Comparison of ENCODE assay signal across 20 cellular contexts in genomic region chr20:61923371-61924166, GRCh38.
"Had no signal": no experiment of that assay in that cellular context is flagged by ENCODE, and none has a peak within 500 bp of the region (broad histone marks: within the 10 kb centered on the region; RNA-seq: fewer than 3 reads in every experiment).

No MANE protein-coding gene starts in this region.

- H3K36me3 ChIP-seq: gastroesophageal sphincter, heart right ventricle, tibial artery, uterus had no signal

- H3K27ac ChIP-seq: coronary artery, gastroesophageal sphincter, heart right ventricle, tibial artery, uterus had no signal

- H3K9me3 ChIP-seq: gastroesophageal sphincter, uterus had no signal

- DNase-seq: activated CD4-positive, alpha-beta memory T cell treated with anti-CD3 and anti-CD28 coated beads, Interleukin-2, amount 10 ng/mL, durations not matched to agents 7 days and 5 days; activated CD4-positive, alpha-beta T cell treated with anti-CD3 and anti-CD28 coated beads for 36 hours; activated CD8-positive, alpha-beta memory T cell treated with anti-CD3 and anti-CD28 coated beads, Interleukin-2, amount 10 ng/mL, durations not matched to agents 7 days and 5 days; activated naive CD4-positive, alpha-beta T cell treated with Interleukin-2 at 50 U/mL for 16 hours; activated naive CD8-positive, alpha-beta T cell treated with anti-CD3 and anti-CD28 coated beads, Interleukin-2, amount 50 U/mL, for 24 hours; anterior cingulate cortex; kidney glomerular epithelial cell; nucleus accumbens; retina; stimulated activated CD4-positive, alpha-beta T cell treated with anti-CD3 and anti-CD28 coated beads, Interleukin-2, amount 100 ng/mL, for 24 hours; stimulated activated naive CD8-positive, alpha-beta T cell treated with anti-CD3 and anti-CD28 coated beads, Interleukin-15, Interleukin-2, amounts not matched to agents 100 U/mL and 50 U/mL, for 24 hours; substantia nigra; uterus had no signal

- FAIRE-seq: TTC549 had no signal

- H3K27me3 ChIP-seq: uterus had no signal

- ATAC-seq: activated CD4-positive, alpha-beta T cell treated with anti-CD3 and anti-CD28 coated beads for 36 hours; activated CD8-positive, alpha-beta memory T cell treated with anti-CD3 and anti-CD28 coated beads, Interleukin-2, amount 10 ng/mL, durations not matched to agents 7 days and 5 days; activated naive CD8-positive, alpha-beta T cell treated with anti-CD3 and anti-CD28 coated beads, Interleukin-2, amount 50 U/mL, for 24 hours; gastroesophageal sphincter; natural killer cell treated with Interleukin-12 subunit alpha and Interleukin-12 subunit beta and Interleukin-15 and Interleukin-18, amount 100 ng/mL, for 72 hours; stimulated activated naive CD8-positive, alpha-beta T cell treated with anti-CD3 and anti-CD28 coated beads, Interleukin-15, Interleukin-2, amounts not matched to agents 100 U/mL and 50 U/mL, for 24 hours; WTC11 had no signal

- H3K4me3 ChIP-seq: coronary artery, gastroesophageal sphincter, heart right ventricle, tibial artery, uterus had no signal

- H3K4me1 ChIP-seq: gastroesophageal sphincter, heart right ventricle, tibial artery, uterus had no signal
